Comparison of ENCODE assay signal across 10 cellular contexts in genomic region chrX:153828723-153829548, GRCh38. TPM values are rescaled to one million over a fixed set of nuclear protein-coding genes. Genes with fewer than 3 reads are reported as not detected.
DNase-seq lines count a peak whose midpoint lies in the region; ATAC-seq and TF ChIP-seq lines count a peak whose summit lies in the region.
"Had no signal": no experiment of that assay in that cellular context is flagged by ENCODE, and none has a peak within 500 bp of the region (broad histone marks: within the 10 kb centered on the region; RNA-seq: fewer than 3 reads in every experiment).

No MANE protein-coding gene starts in this region.

- H3K9me3 Mint-ChIP-seq in activated T-cell treated with anti-CD3 and anti-CD28 coated beads, Interleukin-2, amount 50 U/mL, for 72 hours = no peaks in the 10 kb centered on the region
- H3K9me3 Mint-ChIP-seq in brain = peaks cover 0 to 28% (median 7%) of the 10 kb centered on the region in 5 experiments
- H3K9me3 Mint-ChIP-seq in type B pancreatic cell = peaks cover 13% of the 10 kb centered on the region

- no peaks in the 10 kb centered on the region for H3K4me1 ChIP-seq in muscle layer of colon (ENCODE audit: insufficient read depth, low read length)

- no peaks in the 10 kb centered on the region for H3K9me3 ChIP-seq in muscle layer of colon (ENCODE audit: low read length)
- H3K9me3 ChIP-seq: left lung had no signal

- H3K27ac Mint-ChIP-seq in activated T-cell treated with anti-CD3 and anti-CD28 coated beads, Interleukin-2, amount 50 U/mL, for 72 hours = no peak overlapping the region
- peak overlapping the region in 3 of 5 experiments; percentile 56 to 86 (median 76) for H3K27ac Mint-ChIP-seq in brain
- H3K27ac Mint-ChIP-seq in type B pancreatic cell = no peak overlapping the region
- H3K27ac Mint-ChIP-seq: CD4-positive, CD25-positive, alpha-beta regulatory T cell had no signal

- H3K4me1 Mint-ChIP-seq in activated T-cell treated with anti-CD3 and anti-CD28 coated beads, Interleukin-2, amount 50 U/mL, for 72 hours (ENCODE audit: low read depth) = no peaks in the 10 kb centered on the region
- H3K4me1 Mint-ChIP-seq in brain = peaks cover 32% of the 10 kb centered on the region
- no peaks in the 10 kb centered on the region for H3K4me1 Mint-ChIP-seq in type B pancreatic cell (ENCODE audit: unreplicated experiment)

- peak; percentile 19 to 34 for ATAC-seq in activated T-cell treated with anti-CD3 and anti-CD28 coated beads, Interleukin-2, amount 50 U/mL, for 72 hours (replicated peaks in 1 of 2)
- ATAC-seq in GM21360 (IDR thresholded peaks at IDR 0.05; ENCODE audit: unreplicated experiment) (no peak), left colon (no peak)

- peaks cover 35% of the 10 kb centered on the region for H3K27me3 Mint-ChIP-seq in activated T-cell treated with anti-CD3 and anti-CD28 coated beads, Interleukin-2, amount 50 U/mL, for 72 hours (ENCODE audit: low read depth)
- H3K27me3 Mint-ChIP-seq in brain = peaks cover 4% of the 10 kb centered on the region
- H3K27me3 Mint-ChIP-seq in type B pancreatic cell = peaks cover 46% of the 10 kb centered on the region

- peak overlapping the region; percentile 36 to 58 for H3K4me3 ChIP-seq in muscle layer of colon (ENCODE audit: low read depth in 1 of 2, low read length in 2 of 2)

- no peak overlapping the region for H3K27ac ChIP-seq in muscle layer of colon (ENCODE audit: low read depth, low read length)
- H3K27ac ChIP-seq: left lung had no signal

- DNase-seq in activated T-cell treated with anti-CD3 and anti-CD28 coated beads, Interleukin-2, amount 50 U/mL, for 72 hours = no peak
- no peak for DNase-seq in activated T-cell treated with anti-CD3 and anti-CD28 coated beads, Interleukin-2, amount 50 U/mL, for 48 hours
- DNase-seq in type B pancreatic cell (ENCODE audit: extremely low spot score, unreplicated experiment) (no peak), DMS153 (lab: John Stamatoyannopoulos, UW) (no peak), left colon (no peak)
- DNase-seq: left lung had no signal

- TF ChIP-seq CTCF in brain (conservative IDR thresholded peaks at IDR 0.05) (no peak), type B pancreatic cell (conservative IDR thresholded peaks at IDR 0.05) (no peak)

- no peak overlapping the region for H3K9ac ChIP-seq in muscle layer of colon (ENCODE audit: low read length)

- peaks cover 0 to 44% of the 10 kb centered on the region in 2 donors for H3K27me3 ChIP-seq in muscle layer of colon (ENCODE audit: control insufficient read depth in 1 of 2, insufficient read depth in 2 of 2, low read length in 2 of 2)

- no peaks in the 10 kb centered on the region for H3K36me3 ChIP-seq in muscle layer of colon (ENCODE audit: insufficient read depth, low read length)
- H3K36me3 ChIP-seq: left lung had no signal

- H3K4me3 Mint-ChIP-seq in activated T-cell treated with anti-CD3 and anti-CD28 coated beads, Interleukin-2, amount 50 U/mL, for 72 hours = peak overlapping the region; percentile 47 to 52
- H3K4me3 Mint-ChIP-seq in brain (peak overlapping the region; percentile 83 to 87 (median 85)), type B pancreatic cell (peak overlapping the region; percentile 76)

- H3K36me3 Mint-ChIP-seq in activated T-cell treated with anti-CD3 and anti-CD28 coated beads, Interleukin-2, amount 50 U/mL, for 72 hours (ENCODE audit: insufficient read depth in 2 of 2) = no peaks in the 10 kb centered on the region
- H3K36me3 Mint-ChIP-seq in brain (peaks cover 7% of the 10 kb centered on the region), type B pancreatic cell (peaks cover 9% of the 10 kb centered on the region)
- H3K36me3 Mint-ChIP-seq: CD4-positive, CD25-positive, alpha-beta regulatory T cell had no signal

- intact Hi-C loops in left colon (cut with DNase I, micrococcal nuclease) = no loop called here

RNA-seq across cellular contexts. Expression of gene PDZD4, which starts 1.4 kb away (rescaled TPM):
- total RNA-seq in activated T-cell treated with anti-CD3 and anti-CD28 coated beads, Interleukin-2, amount 50 U/mL, for 72 hours = 1 to 10 TPM in 1 of 2 donors, under 1 TPM in 1; 0.82 to 5.0 TPM
- 128 TPM for polyA plus RNA-seq in brain (ENCODE audit: insufficient read depth, low read depth, low replicate concordance)
- total RNA-seq in type B pancreatic cell (ENCODE audit: low replicate concordance) = 2.7 and 23.9 TPM in 2 replicates
- total RNA-seq in left colon = 1 to 10 TPM; 1.0 to 3.8 TPM
- polyA plus RNA-seq: CD4-positive, CD25-positive, alpha-beta regulatory T cell had no signal

RNA-seq across cellular contexts. Expression of gene SSR4, which starts 34.5 kb away (rescaled TPM):
- 100 to 1,000 TPM; 150 to 192 TPM for total RNA-seq in activated T-cell treated with anti-CD3 and anti-CD28 coated beads, Interleukin-2, amount 50 U/mL, for 72 hours
- polyA plus RNA-seq in brain (ENCODE audit: insufficient read depth, low read depth, low replicate concordance) = 365 TPM
- total RNA-seq in type B pancreatic cell (ENCODE audit: low replicate concordance) (271 and 390 TPM in 2 replicates), left colon (100 to 1,000 TPM; 216 to 237 TPM)

RNA-seq across cellular contexts. Expression of gene IDH3G, which starts 34.8 kb away (rescaled TPM):
- 10 to 100 TPM; 34.0 to 41.0 TPM for total RNA-seq in activated T-cell treated with anti-CD3 and anti-CD28 coated beads, Interleukin-2, amount 50 U/mL, for 72 hours
- polyA plus RNA-seq in brain (ENCODE audit: insufficient read depth, low read depth, low replicate concordance) = 102 TPM
- total RNA-seq in type B pancreatic cell (ENCODE audit: low replicate concordance) = 42.9 and 50.0 TPM in 2 replicates
- 10 to 100 TPM; 76.1 to 93.6 TPM for total RNA-seq in left colon

RNA-seq across cellular contexts. Expression of gene SRPK3, which starts 48.1 kb away (rescaled TPM):
- not detected for total RNA-seq in activated T-cell treated with anti-CD3 and anti-CD28 coated beads, Interleukin-2, amount 50 U/mL, for 72 hours
- polyA plus RNA-seq in brain (ENCODE audit: insufficient read depth, low read depth, low replicate concordance) = 15.6 TPM
- total RNA-seq in type B pancreatic cell (ENCODE audit: low replicate concordance) = not detected in 2 replicates
- total RNA-seq in left colon = 1 to 10 TPM; 1.4 to 1.7 TPM
- total RNA-seq: CD4-positive, CD25-positive, alpha-beta regulatory T cell had no signal
- polyA plus RNA-seq: CD4-positive, CD25-positive, alpha-beta regulatory T cell had no signal

RNA-seq across cellular contexts. Expression of gene L1CAM, which starts 57.0 kb away (rescaled TPM):
- total RNA-seq in activated T-cell treated with anti-CD3 and anti-CD28 coated beads, Interleukin-2, amount 50 U/mL, for 72 hours = 1 to 10 TPM; 1.8 to 2.1 TPM
- 91.5 TPM for polyA plus RNA-seq in brain (ENCODE audit: insufficient read depth, low read depth, low replicate concordance)
- 2.9 and 12.6 TPM in 2 replicates for total RNA-seq in type B pancreatic cell (ENCODE audit: low replicate concordance)
- 1 to 10 TPM; 3.7 to 8.8 TPM for total RNA-seq in left colon

Comparison
In these comparisons a context has a peak if more than half of its experiments do, and no peak if none do; other contexts are left out.
1. ATAC-seq: peak in activated T-cell treated with anti-CD3 and anti-CD28 coated beads, Interleukin-2, amount 50 U/mL, for 72 hours (2 of 2); none in GM21360 (single experiment) and left colon (single experiment).
2. H3K27ac Mint-ChIP-seq: peak in brain (3 of 5); none in activated T-cell treated with anti-CD3 and anti-CD28 coated beads, Interleukin-2, amount 50 U/mL, for 72 hours (single experiment) and type B pancreatic cell (single experiment).
3. Peak in every context shown above with its lines, with median percentiles within 50 percentile points of each other: H3K4me3 Mint-ChIP-seq.